Comparison of ENCODE assay signal across 22 cellular contexts in the genomic region with DNA sequence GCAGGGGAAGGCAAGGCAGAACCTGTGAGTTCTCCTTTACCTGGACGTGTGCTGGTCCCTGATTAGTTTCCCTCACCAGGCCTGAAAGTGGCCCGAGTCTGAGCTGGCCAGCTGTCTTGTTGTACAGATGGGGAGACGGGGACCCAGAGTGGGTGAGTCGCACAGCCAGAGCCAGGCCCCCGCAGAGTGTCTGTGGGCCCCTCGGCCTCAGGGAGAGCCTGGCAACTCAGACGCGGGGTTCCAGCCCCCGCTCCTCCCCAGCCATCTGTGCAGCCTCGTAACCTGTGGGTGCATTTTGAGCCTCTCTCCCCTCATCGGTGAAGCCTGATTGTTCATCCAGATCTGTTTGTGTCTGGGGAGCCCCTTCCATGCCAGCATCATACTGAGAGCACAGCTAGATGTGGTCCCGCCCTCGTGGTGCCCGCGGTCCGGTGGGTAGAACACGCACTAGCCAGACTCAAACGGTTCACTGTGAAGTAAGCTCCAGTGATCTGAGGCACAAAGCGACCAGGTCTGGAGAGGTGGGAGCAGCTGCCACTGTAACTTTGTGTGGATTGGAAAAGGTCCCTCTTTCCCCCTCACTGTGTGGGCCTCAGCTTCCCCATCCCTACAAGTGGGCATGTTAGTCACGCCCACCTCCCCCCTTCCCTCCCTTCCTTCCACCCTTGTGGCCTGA. TPM values are rescaled to one million over a fixed set of nuclear protein-coding genes. Genes with fewer than 3 reads are reported as not detected.
DNase-seq lines count a peak whose midpoint lies in the region; ATAC-seq and TF ChIP-seq lines count a peak whose summit lies in the region.
"Had no signal": no experiment of that assay in that cellular context is flagged by ENCODE, and none has a peak within 500 bp of the region (broad histone marks: within the 10 kb centered on the region; RNA-seq: fewer than 3 reads in every experiment).

No MANE protein-coding gene starts in this region.

- peak overlapping the region; percentile 24 for H2BK12ac ChIP-seq in neuronal stem cell (ENCODE audit: low read length)

- H2BK120ac ChIP-seq in neuronal stem cell (ENCODE audit: low read depth, low read length), result no peak overlapping the region

- H3K79me1 ChIP-seq in neuronal stem cell (ENCODE audit: low read depth, low read length), result no peaks in the 10 kb centered on the region

- H3K9ac ChIP-seq in neuronal stem cell (ENCODE audit: low read depth, low read length, poor library complexity), result no peak overlapping the region
- no peak overlapping the region for H3K9ac ChIP-seq in SK-N-SH

- H2AFZ ChIP-seq in neuronal stem cell (ENCODE audit: low read length) (peak overlapping the region; percentile 65), SK-N-SH (ENCODE audit: low read depth) (no peak overlapping the region)

- no peak overlapping the region for H3K4ac ChIP-seq in neuronal stem cell (ENCODE audit: low read length)

- intact Hi-C loops in dorsolateral prefrontal cortex (cut with DNase I), result loop anchor here in 1 of 2 donors (10.0 kb wide), 1 partner anchor 369 kb away; the partner anchor contains the start of gene CFAP20

- no peaks in the 10 kb centered on the region for H4K20me1 ChIP-seq in SK-N-SH (ENCODE audit: insufficient read depth)

- H4K8ac ChIP-seq in neuronal stem cell (ENCODE audit: low read depth, low read length), result no peak overlapping the region

- H3K9me2 ChIP-seq in SK-N-SH, result no peaks in the 10 kb centered on the region

- H3K27ac Mint-ChIP-seq in HFFc6, result peak overlapping the region; percentile 96
- H3K27ac Mint-ChIP-seq in WTC11, result no peak overlapping the region
- H3K27ac Mint-ChIP-seq: activated naive CD8-positive, alpha-beta T cell treated with anti-CD3 and anti-CD28 coated beads for 36 hours; activated T-cell treated with anti-CD3 and anti-CD28 coated beads, Interleukin-2, amount 50 U/mL, for 72 hours had no signal

- H3K4me1 ChIP-seq in neuronal stem cell (ENCODE audit: control insufficient read depth in 2 of 2, insufficient read depth in 1 of 2, low read depth in 1 of 2, low read length in 2 of 2) (peaks cover 38 to 40% of the 10 kb centered on the region in 2 donors), SK-N-SH (ENCODE audit: control insufficient read depth in 1 of 2, insufficient read depth in 2 of 2, low read depth in 1 of 2, low read length in 1 of 2) (peaks cover 6 to 30% of the 10 kb centered on the region in 2 experiments; a peak in 2 of 4 replicates)

- H3K79me2 ChIP-seq in SK-N-SH (ENCODE audit: insufficient read depth), result no peaks in the 10 kb centered on the region

- H3K36me3 Mint-ChIP-seq in HFFc6 (ENCODE audit: low read depth), result no peaks in the 10 kb centered on the region
- no peaks in the 10 kb centered on the region for H3K36me3 Mint-ChIP-seq in WTC11
- H3K36me3 Mint-ChIP-seq: activated naive CD8-positive, alpha-beta T cell treated with anti-CD3 and anti-CD28 coated beads for 36 hours; CD8-positive, alpha-beta memory T cell had no signal

- H3K4me3 ChIP-seq in dorsolateral prefrontal cortex, result no peak overlapping the region
- no peak overlapping the region for H3K4me3 ChIP-seq in neuronal stem cell (ENCODE audit: low read length in 2 of 2)
- H3K4me3 ChIP-seq in SK-N-SH (ENCODE audit: low read depth in 2 of 2, low read length in 1 of 2), result no peak overlapping the region
- H3K4me3 ChIP-seq: SJCRH30 had no signal

- H3K27me3 ChIP-seq in dorsolateral prefrontal cortex (no peaks in the 10 kb centered on the region), neuronal stem cell (ENCODE audit: control insufficient read depth in 3 of 3, insufficient read depth in 3 of 3, low read depth in 1 of 3, low read length in 3 of 3) (no peaks in the 10 kb centered on the region), SK-N-SH (ENCODE audit: insufficient read depth) (no peaks in the 10 kb centered on the region)

- peaks cover 13% of the 10 kb centered on the region for H3K27me3 Mint-ChIP-seq in HFFc6 (ENCODE audit: insufficient read depth)
- peaks cover 30% of the 10 kb centered on the region for H3K27me3 Mint-ChIP-seq in WTC11 (ENCODE audit: low read depth)

- CTCF ChIA-PET in SK-N-SH (lab: Yijun Ruan, JAX) (interaction anchor here (0.6 to 13.4 kb wide), 9 partner anchors 8 to 263 kb away, joined by 3 to 542 read pairs (median 5); no protein-coding TSS in a partner anchor), WTC11 (lab: Charles Lee) (interaction anchor here (0.6 to 3.9 kb wide), 5 partner anchors 16 to 194 kb away, joined by 3 to 29 read pairs (median 6); no protein-coding TSS in a partner anchor)

- peak overlapping the region; percentile 55 for H3K18ac ChIP-seq in neuronal stem cell (ENCODE audit: low read length)

- peaks cover 15% of the 10 kb centered on the region for H3K4me1 Mint-ChIP-seq in HFFc6 (ENCODE audit: low read depth)
- H3K4me1 Mint-ChIP-seq in WTC11, result peaks cover 14% of the 10 kb centered on the region

- no peak for TF ChIP-seq RAD21 in SK-N-SH (IDR thresholded peaks at IDR 0.05; ENCODE audit: low read length)

- H2BK5ac ChIP-seq in neuronal stem cell (ENCODE audit: low read length), result peak overlapping the region; percentile 96

- peak overlapping the region; percentile 8 for H3K23ac ChIP-seq in neuronal stem cell (ENCODE audit: low read depth, low read length, poor library complexity)

- H3K14ac ChIP-seq in neuronal stem cell (ENCODE audit: low read length), result no peak overlapping the region

- no peak for ATAC-seq in WTC11
- ATAC-seq: activated T-cell treated with anti-CD3 and anti-CD28 coated beads, Interleukin-2, amount 50 U/mL, for 72 hours; effector memory CD8-positive, alpha-beta T cell; esophagus mucosa had no signal

- no peak overlapping the region for H3K4me3 Mint-ChIP-seq in HFFc6
- no peak overlapping the region for H3K4me3 Mint-ChIP-seq in WTC11
- H3K4me3 Mint-ChIP-seq: activated naive CD8-positive, alpha-beta T cell treated with anti-CD3 and anti-CD28 coated beads for 36 hours; activated T-cell treated with anti-CD3 and anti-CD28 coated beads, Interleukin-2, amount 50 U/mL, for 72 hours; CD8-positive, alpha-beta memory T cell; effector memory CD8-positive, alpha-beta T cell had no signal

- H3K9me3 Mint-ChIP-seq in HFFc6, result no peaks in the 10 kb centered on the region
- no peaks in the 10 kb centered on the region for H3K9me3 Mint-ChIP-seq in WTC11
- H3K9me3 Mint-ChIP-seq: activated naive CD8-positive, alpha-beta T cell treated with anti-CD3 and anti-CD28 coated beads for 36 hours; activated T-cell treated with anti-CD3 and anti-CD28 coated beads, Interleukin-2, amount 50 U/mL, for 72 hours; CD8-positive, alpha-beta memory T cell; effector memory CD8-positive, alpha-beta T cell had no signal

- H3K27ac ChIP-seq in dorsolateral prefrontal cortex (peak overlapping the region; percentile 27 to 100 (median 97)), neuronal stem cell (replicated peaks; ENCODE audit: low read length) (no peak overlapping the region), SK-N-SH (ENCODE audit: low read depth in 2 of 2, low read length in 1 of 2) (peak overlapping the region in 1 of 2 experiments; percentile 97; a peak in 1 of 4 replicates)
- H3K27ac ChIP-seq: 22Rv1, SJCRH30 had no signal

- peak overlapping the region; percentile 5 for H4K91ac ChIP-seq in neuronal stem cell (ENCODE audit: low read depth, low read length, poor library complexity)

- H3K9me3 ChIP-seq in neuronal stem cell (replicated peaks in 1 of 2; ENCODE audit: control insufficient read depth in 2 of 2, insufficient read depth in 1 of 2, low read depth in 1 of 2, low read length in 2 of 2), result no peaks in the 10 kb centered on the region
- H3K9me3 ChIP-seq in SK-N-SH, result no peaks in the 10 kb centered on the region
- H3K9me3 ChIP-seq: SJCRH30 had no signal

- DNase-seq in DMS53 (lab: John Stamatoyannopoulos, UW), result peak; percentile 9
- DNase-seq in DMS53 treated with DMSO at 0.1 percent for 48 hours (lab: John Stamatoyannopoulos, UW; ENCODE audit: unreplicated experiment), result no peak
- no peak for DNase-seq in HFFc6
- DNase-seq in dorsolateral prefrontal cortex, result peak in 1 of 10 donors; percentile 37
- DNase-seq in neuronal stem cell (ENCODE audit: low spot score), result no peak
- no peak for DNase-seq in SK-N-SH
- no peak for DNase-seq in WTC11 (ENCODE audit: low spot score)
- DNase-seq in T-helper 2 cell, result no peak
- DNase-seq: activated naive CD8-positive, alpha-beta T cell treated with anti-CD3 and anti-CD28 coated beads for 36 hours; activated T-cell treated with anti-CD3 and anti-CD28 coated beads, Interleukin-2, amount 50 U/mL, for 72 hours; CD8-positive, alpha-beta memory T cell; effector memory CD8-positive, alpha-beta T cell; foreskin melanocyte; GDM1; hippocampal formation; Kasumi-1; NCI-H1694; NCI-H526 treated with DMSO at 0.1 percent for 48 hours; SJCRH30; T-helper 1 cell had no signal

- TF ChIP-seq CTCF in HFFc6 (IDR thresholded peaks at IDR 0.05) (no peak), dorsolateral prefrontal cortex (IDR thresholded peaks at IDR 0.05 in 54 of 56, conservative IDR thresholded peaks at IDR 0.05 in 2 of 56; ENCODE audit: low read depth in 1 of 56, partially characterized antibody in 56 of 56) (no peak), SK-N-SH (IDR thresholded peaks at IDR 0.05) (no peak), WTC11 (IDR thresholded peaks at IDR 0.05) (no peak)

- POLR2A ChIA-PET in SK-N-SH (lab: Yijun Ruan, JAX), result interaction anchor here (0.8 kb wide), 1 partner anchor 158 kb away, joined by 3 read pairs; no protein-coding TSS in a partner anchor
- POLR2A ChIA-PET in WTC11 (lab: Charles Lee), result no interaction called here

- H2BK15ac ChIP-seq in neuronal stem cell (ENCODE audit: low read length), result peak overlapping the region; percentile 18

- H3K4me2 ChIP-seq in neuronal stem cell (ENCODE audit: insufficient read depth, low read length, poor library complexity, severe bottlenecking) (no peak overlapping the region), SK-N-SH (no peak overlapping the region)

- no peak for TF ChIP-seq EP300 in SK-N-SH (IDR thresholded peaks at IDR 0.05; ENCODE audit: borderline replicate concordance in 1 of 2, low read depth in 1 of 2, low read length in 1 of 2)

- H2AK5ac ChIP-seq in neuronal stem cell (ENCODE audit: low read depth, low read length), result peak overlapping the region; percentile 54

- H3K36me3 ChIP-seq in neuronal stem cell (replicated peaks in 1 of 2; ENCODE audit: control insufficient read depth in 2 of 2, insufficient read depth in 2 of 2, low read length in 2 of 2), result no peaks in the 10 kb centered on the region
- H3K36me3 ChIP-seq in SK-N-SH (replicated peaks in 1 of 2; ENCODE audit: control insufficient read depth in 1 of 2, insufficient read depth in 2 of 2, low read length in 1 of 2), result no peaks in the 10 kb centered on the region
- H3K36me3 ChIP-seq: SJCRH30 had no signal

- whole genome bisulfite sequencing in neuronal stem cell (ENCODE audit: extremely low coverage in 2 of 2, insufficient read length in 2 of 2, insufficient replicate concordance in 1 of 2), 2 donors, result no CpG with 5 or more reads among the region's 20 CpGs
- WGBS in SK-N-SH (ENCODE audit: low lambda C conversion rate), result 94% methylated on average over 6 of the region's 20 CpGs

- peaks cover 10% of the 10 kb centered on the region for H3F3A ChIP-seq in SK-N-SH (replicated peaks; ENCODE audit: insufficient read depth)

RNA-seq across cellular contexts. Expression of gene NDRG4, which starts 6.0 kb away (rescaled TPM):
- total RNA-seq in HFFc6 (2021; fragmentation: NEBNext Ultra II Directional; extraction: Animal tissue kit (Norgen Biotek cat#: 25700)), result 1 to 10 TPM; 1.5 to 5.3 (median 3.6) TPM
- 1,000 to 10,000 TPM in 17 of 120 experiments, 100 to 1,000 TPM in 103; 366 to 1,232 (median 838) TPM for total RNA-seq in dorsolateral prefrontal cortex
- 23.0 TPM for polyA plus RNA-seq in neuronal stem cell (2013, experiment 1 of 2)
- polyA plus RNA-seq in neuronal stem cell (2013, experiment 2 of 2), result 24.0 TPM
- 46.2 and 52.0 TPM in 2 replicates for polyA plus RNA-seq in SK-N-SH (2012; rRNA removed)
- polyA plus RNA-seq in SK-N-SH (2012; cell fraction: cytosol; rRNA removed), result 18.9 and 28.9 TPM in 2 replicates
- polyA plus RNA-seq in SK-N-SH (2012; cell fraction: nucleus; rRNA removed), result 127 and 159 TPM in 2 replicates
- 20.5 to 24.6 TPM (median 23.1 TPM) in 3 replicates for total RNA-seq in WTC11 (2021)

RNA-seq across cellular contexts. Expression of gene SETD6, which starts 21.4 kb away (rescaled TPM):
- total RNA-seq in HFFc6 (2021; fragmentation: NEBNext Ultra II Directional; extraction: Animal tissue kit (Norgen Biotek cat#: 25700)), result 1 to 10 TPM; 1.8 to 3.5 (median 2.9) TPM
- total RNA-seq in dorsolateral prefrontal cortex, result 10 to 100 TPM; 14.5 to 47.1 (median 26.3) TPM
- 14.6 TPM for polyA plus RNA-seq in neuronal stem cell (2013, experiment 1 of 2)
- 12.8 TPM for polyA plus RNA-seq in neuronal stem cell (2013, experiment 2 of 2)
- polyA plus RNA-seq in SK-N-SH (2012; rRNA removed), result 17.2 and 22.2 TPM in 2 replicates
- 8.7 and 9.0 TPM in 2 replicates for polyA plus RNA-seq in SK-N-SH (2012; cell fraction: cytosol; rRNA removed)
- 107 and 134 TPM in 2 replicates for polyA plus RNA-seq in SK-N-SH (2012; cell fraction: nucleus; rRNA removed)
- 34.0 to 41.1 TPM (median 35.0 TPM) in 3 replicates for total RNA-seq in WTC11 (2021)

Comparison
In these comparisons a context has a peak if more than half of its experiments do, and no peak if none do; other contexts are left out.
1. RNA of gene NDRG4, which starts 6.0 kb away (total RNA-seq): 366 to 1,232 TPM in dorsolateral prefrontal cortex; 20.5 to 24.6 TPM in WTC11 and 1.5 to 5.3 TPM in HFFc6; every median in the first group is over 10 times any median in the second.